8 cellular contexts compared by ENCODE assay signal in the genomic region with DNA sequence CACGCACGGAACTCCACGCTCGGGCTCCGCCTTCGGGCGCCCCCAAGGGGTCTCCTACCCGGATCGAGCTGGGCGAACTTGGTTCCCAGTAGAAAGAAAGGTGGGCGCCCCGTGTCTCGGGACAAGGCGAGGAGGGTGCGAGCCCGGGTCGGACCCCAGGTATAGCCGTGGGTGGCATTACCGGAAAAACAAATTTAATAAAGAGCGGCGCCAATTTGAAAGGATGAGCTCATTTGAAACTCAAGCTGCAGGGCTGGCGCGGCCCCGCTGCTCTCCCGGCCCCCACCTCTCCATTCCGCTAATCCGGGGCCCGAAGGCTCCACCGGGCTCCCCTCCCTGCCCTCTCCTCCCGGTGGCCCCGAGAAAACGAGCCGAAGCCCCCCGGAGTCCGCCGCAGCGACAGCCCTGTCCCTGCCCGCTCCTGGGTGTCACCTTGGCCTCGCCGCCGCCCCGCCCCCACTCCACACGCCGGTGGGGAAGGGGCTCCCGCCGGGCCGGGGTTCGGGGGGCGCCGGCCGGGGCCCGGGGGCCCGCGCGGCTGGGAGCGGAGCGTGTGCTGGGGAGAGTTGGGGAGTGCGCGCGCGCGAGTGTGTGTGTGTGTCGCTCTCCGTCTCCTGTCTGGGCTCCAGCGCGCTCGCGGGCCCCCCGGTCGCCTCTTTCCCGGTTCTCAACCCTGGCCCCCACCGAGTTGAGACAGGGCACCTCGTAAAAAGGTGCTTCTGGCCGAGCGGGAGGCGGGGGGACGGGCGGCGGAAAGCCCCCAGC. TPM values are rescaled to one million over a fixed set of nuclear protein-coding genes. Genes with fewer than 3 reads are reported as not detected.
A peak's percentile ranks its signal among the peaks of the same experiment; 100 is the strongest.
DNase-seq lines count a peak whose midpoint lies in the region; ATAC-seq and TF ChIP-seq lines count a peak whose summit lies in the region.

No MANE protein-coding gene starts in this region.

- H3K36me3 Mint-ChIP-seq in activated T-cell treated with anti-CD3 and anti-CD28 coated beads, Interleukin-2, amount 50 U/mL, for 72 hours (ENCODE audit: insufficient read depth in 2 of 2) = peaks cover 4 to 6% of the 10 kb centered on the region in 2 donors

- H3K4me1 ChIP-seq in osteoblast (ENCODE audit: insufficient read depth, low read length) = peaks cover 41% of the 10 kb centered on the region

- no peak for TF ChIP-seq CTCF in osteoblast (IDR thresholded peaks at IDR 0.05; ENCODE audit: extremely low read depth, low read depth, low read length)

- H3K9me3 ChIP-seq in osteoblast (ENCODE audit: low read depth, low read length) = no peaks in the 10 kb centered on the region

- peak overlapping the region; percentile 91 to 92 for H3K4me3 Mint-ChIP-seq in activated T-cell treated with anti-CD3 and anti-CD28 coated beads, Interleukin-2, amount 50 U/mL, for 72 hours

- DNase-seq in EL = peak; percentile 53
- DNase-seq in M059J (ENCODE audit: low read depth) = peak; percentile 59
- DNase-seq in activated T-cell treated with anti-CD3 and anti-CD28 coated beads, Interleukin-2, amount 50 U/mL, for 72 hours = peak; percentile 35 to 40
- DNase-seq in germinal center (ENCODE audit: low spot score) = peak; percentile 41
- DNase-seq in osteoblast (ENCODE audit: insufficient read length, low spot score, missing footprints) = peak; percentile 86
- DNase-seq in NCI-H1436 treated with DMSO at 0.1 percent for 48 hours (lab: John Stamatoyannopoulos, UW) = no peak

- peaks cover 80% of the 10 kb centered on the region for H3K27me3 Mint-ChIP-seq in activated T-cell treated with anti-CD3 and anti-CD28 coated beads, Interleukin-2, amount 50 U/mL, for 72 hours (ENCODE audit: low read depth)

- H3K9me3 Mint-ChIP-seq in activated T-cell treated with anti-CD3 and anti-CD28 coated beads, Interleukin-2, amount 50 U/mL, for 72 hours = no peaks in the 10 kb centered on the region

- peak overlapping the region; percentile 90 for H3K4me3 ChIP-seq in osteoblast (ENCODE audit: insufficient read depth, low read length)

- ATAC-seq in activated T-cell treated with anti-CD3 and anti-CD28 coated beads, Interleukin-2, amount 50 U/mL, for 72 hours (replicated peaks in 1 of 2) = peak; percentile 32 to 40
- ATAC-seq in GM19395 (IDR thresholded peaks at IDR 0.05; ENCODE audit: unreplicated experiment) = no peak
- ATAC-seq in GM19452 (IDR thresholded peaks at IDR 0.05; ENCODE audit: unreplicated experiment) = no peak

- peaks cover 76% of the 10 kb centered on the region for H3K79me2 ChIP-seq in osteoblast (ENCODE audit: insufficient read depth, low read length)

- H3K4me2 ChIP-seq in osteoblast (ENCODE audit: insufficient read depth, low read length) = peak overlapping the region; percentile 89

- H3K27me3 ChIP-seq in osteoblast (ENCODE audit: insufficient read depth, low read length) = no peaks in the 10 kb centered on the region

- no peak overlapping the region for H3K27ac Mint-ChIP-seq in activated T-cell treated with anti-CD3 and anti-CD28 coated beads, Interleukin-2, amount 50 U/mL, for 72 hours

- H3K27ac ChIP-seq in osteoblast (ENCODE audit: low read depth, low read length) = peak overlapping the region; percentile 92

- H2AFZ ChIP-seq in osteoblast (ENCODE audit: low read length) = peak overlapping the region; percentile 47

- H3K4me1 Mint-ChIP-seq in activated T-cell treated with anti-CD3 and anti-CD28 coated beads, Interleukin-2, amount 50 U/mL, for 72 hours (ENCODE audit: low read depth) = peaks cover 10% of the 10 kb centered on the region

- H4K20me1 ChIP-seq in osteoblast (ENCODE audit: insufficient read depth, low read length) = peaks cover 6% of the 10 kb centered on the region

- H3K36me3 ChIP-seq in osteoblast (ENCODE audit: insufficient read depth, low read length) = no peaks in the 10 kb centered on the region

RNA-seq across cellular contexts. Expression of a gene that starts 1.4 kb away (rescaled TPM):
- total RNA-seq in M059J (2014; rRNA removed; shearing (Covaris generic)) = 59.1 and 72.0 TPM in 2 replicates
- 1 to 10 TPM in 1 of 2 donors, under 1 TPM in 1; 0.53 to 1.2 TPM for total RNA-seq in activated T-cell treated with anti-CD3 and anti-CD28 coated beads, Interleukin-2, amount 50 U/mL, for 72 hours
- total RNA-seq in osteoblast = 80.4 and 81.8 TPM in 2 replicates

Comparison
In these comparisons a context has a peak if more than half of its experiments do, and no peak if none do; other contexts are left out.
1. ATAC-seq: peak in activated T-cell treated with anti-CD3 and anti-CD28 coated beads, Interleukin-2, amount 50 U/mL, for 72 hours (2 of 2); none in GM19395 (single experiment) and GM19452 (single experiment).
2. RNA of a gene that starts 1.4 kb away (total RNA-seq): 80.4 to 81.8 TPM in osteoblast and 59.1 to 72.0 TPM in M059J; 0.53 to 1.2 TPM in activated T-cell treated with anti-CD3 and anti-CD28 coated beads, Interleukin-2, amount 50 U/mL, for 72 hours; every median in the first group is over 10 times any median in the second.